15 cellular contexts compared by ENCODE assay signal in genomic region chr7:94514140-94514889, GRCh38. TPM values are rescaled to one million over a fixed set of nuclear protein-coding genes. Genes with fewer than 3 reads are reported as not detected.
DNase-seq lines count a peak whose midpoint lies in the region; ATAC-seq and TF ChIP-seq lines count a peak whose summit lies in the region.
"Had no signal": no experiment of that assay in that cellular context is flagged by ENCODE, and none has a peak within 500 bp of the region (broad histone marks: within the 10 kb centered on the region; RNA-seq: fewer than 3 reads in every experiment).

No MANE protein-coding gene starts in this region.

- H3K4me1 ChIP-seq in cardiac muscle cell (ENCODE audit: low read depth): peaks cover 51% of the 10 kb centered on the region
- peaks cover 24% of the 10 kb centered on the region for H3K4me1 ChIP-seq in Panc1 (ENCODE audit: control insufficient read depth, insufficient read depth, low read length)
- H3K4me1 ChIP-seq: breast epithelium had no signal

- CTCF ChIA-PET in Panc1 (lab: Charles Lee): no interaction called here

- POLR2A ChIA-PET in Panc1 (lab: Charles Lee): no interaction called here

- in situ Hi-C loops in Panc1 (cut with HindIII; ENCODE audit: low pct_unique_long_range_greater_than_20kb, low sequenced_read_pairs): no loop called here

- ATAC-seq in Right ventricle myocardium inferior: no peak
- no peak for ATAC-seq in Panc1
- ATAC-seq in left colon: peak; percentile 57
- ATAC-seq in HG02885 (IDR thresholded peaks at IDR 0.05; ENCODE audit: poor library complexity, unreplicated experiment): no peak
- ATAC-seq: activated CD8-positive, alpha-beta T cell treated with anti-CD3 and anti-CD28 coated beads for 36 hours; left lung had no signal

- peaks cover 2% of the 10 kb centered on the region for H3K36me3 ChIP-seq in cardiac muscle cell
- H3K36me3 ChIP-seq in Panc1 (ENCODE audit: control insufficient read depth, insufficient read depth, low read length): no peaks in the 10 kb centered on the region
- H3K36me3 ChIP-seq: breast epithelium, left lung, neutrophil had no signal

- H3K27me3 ChIP-seq in cardiac muscle cell (no peaks in the 10 kb centered on the region), Panc1 (ENCODE audit: control insufficient read depth, insufficient read depth, low read length) (no peaks in the 10 kb centered on the region)
- H3K27me3 ChIP-seq: breast epithelium, left lung, neutrophil had no signal

- H3K4me3 ChIP-seq in cardiac muscle cell (peak overlapping the region; percentile 13), Panc1 (ENCODE audit: low read depth in 2 of 2, low read length in 2 of 2) (no peak overlapping the region)
- H3K4me3 ChIP-seq: breast epithelium, left lung had no signal

- no peak for TF ChIP-seq CTCF in cardiac muscle cell (IDR thresholded peaks at IDR 0.05; ENCODE audit: low read depth, low read length)
- no peak for TF ChIP-seq CTCF in Panc1 (IDR thresholded peaks at IDR 0.05)

- intact Hi-C loops in Right ventricle myocardium inferior (cut with DNase I): loop anchor here (5.0 kb wide), 1 partner anchor 143 kb away; the partner anchor contains the start of gene SGCE
- intact Hi-C loops in Panc1 (cut with micrococcal nuclease; ENCODE audit: unreplicated experiment): no loop called here
- intact Hi-C loops in left colon (cut with DNase I, micrococcal nuclease): no loop called here

- H3K9me3 ChIP-seq in cardiac muscle cell (ENCODE audit: low read depth): no peaks in the 10 kb centered on the region
- no peaks in the 10 kb centered on the region for H3K9me3 ChIP-seq in Panc1 (ENCODE audit: control insufficient read depth, insufficient read depth, low read depth, low read length)
- H3K9me3 ChIP-seq: breast epithelium, left lung, neutrophil had no signal

- DNase-seq in cardiac muscle cell (ENCODE audit: low read depth in 1 of 2, low spot score in 1 of 2) (no peak), Right ventricle myocardium inferior (ENCODE audit: missing footprints) (no peak), Panc1 (ENCODE audit: low read depth, low spot score) (no peak), left colon (no peak), COR-L47 (lab: John Stamatoyannopoulos, UW) (no peak), hepatic stellate cell (ENCODE audit: low spot score) (no peak), GM19238 (ENCODE audit: insufficient read length, low spot score) (no peak)
- DNase-seq: activated CD8-positive, alpha-beta T cell treated with anti-CD3 and anti-CD28 coated beads for 36 hours; activated gamma-delta T cell treated with Interleukin-2 at 50 U/mL for 16 hours; left lung; NCI-H226; T1000 had no signal

- no TSS peak for BruUV-seq in Panc1 (replicated peaks; lab: Mats Ljungman, UMichigan)

- H3K27ac ChIP-seq in cardiac muscle cell: peak overlapping the region; percentile 54
- peak overlapping the region; percentile 62; the same call in 1 of the 2 replicates for H3K27ac ChIP-seq in Panc1 (ENCODE audit: low read length)
- H3K27ac ChIP-seq: breast epithelium, neutrophil had no signal

RNA-seq across cellular contexts. Expression of gene CASD1, which starts 4.7 kb away (rescaled TPM):
- total RNA-seq in cardiac muscle cell: 24.5 and 38.9 TPM in 2 replicates
- polyA plus RNA-seq in cardiac muscle cell: 36.3 and 62.0 TPM in 2 replicates
- total RNA-seq in Right ventricle myocardium inferior: 17.9 TPM
- 14.7 TPM for total RNA-seq in Panc1 (2021; ENCODE audit: unreplicated experiment)
- 10.6 TPM for polyA plus RNA-seq in Panc1 (2012; ENCODE audit: insufficient read length)
- 10 to 100 TPM; 45.9 to 64.4 TPM for total RNA-seq in left colon
